9 cellular contexts compared by ENCODE assay signal in the genomic region with DNA sequence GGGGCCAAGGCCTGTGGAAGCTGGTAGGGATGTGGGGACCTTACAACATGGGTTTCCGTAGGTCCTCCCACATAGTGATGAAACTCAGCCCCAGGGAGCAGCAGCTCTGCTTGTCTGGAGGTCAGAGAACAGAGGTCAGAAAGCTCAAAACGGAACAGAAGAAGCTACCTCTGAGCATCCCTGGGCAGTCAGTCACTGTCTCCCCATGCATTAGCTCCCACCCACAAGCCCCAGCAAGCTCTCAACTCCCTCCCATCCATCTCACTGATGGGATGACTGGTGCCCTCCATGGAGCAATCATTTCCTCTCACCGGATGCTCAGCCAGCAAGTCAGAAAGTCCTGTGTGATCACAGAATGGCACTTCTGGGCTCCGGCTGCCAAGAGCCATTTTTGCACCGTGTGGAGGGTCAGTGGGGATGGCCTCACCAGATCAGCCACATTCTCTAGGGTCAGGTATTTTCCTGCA. TPM values are rescaled to one million over a fixed set of nuclear protein-coding genes. Genes with fewer than 3 reads are reported as not detected.
DNase-seq lines count a peak whose midpoint lies in the region; ATAC-seq and TF ChIP-seq lines count a peak whose summit lies in the region.
"Had no signal": no experiment of that assay in that cellular context is flagged by ENCODE, and none has a peak within 500 bp of the region (broad histone marks: within the 10 kb centered on the region; RNA-seq: fewer than 3 reads in every experiment).

No MANE protein-coding gene starts in this region.

- DNase-seq in T-helper 2 cell treated with Interferon-gamma antibody and Interleukin-4, amounts not matched to agents 5 μg/mL and 100 μg/mL, for 36 hours (ENCODE audit: low spot score), result no peak
- no peak for DNase-seq in T-helper 2 cell
- DNase-seq in SJSA1 (ENCODE audit: low read depth in 1 of 2, low spot score in 2 of 2), result no peak
- no peak for DNase-seq in fibroblast of the aortic adventitia (ENCODE audit: low read depth)
- DNase-seq: glutamatergic neuron had no signal

- no peak overlapping the region for H3K4me3 Mint-ChIP-seq in T-helper 2 cell treated with Interferon-gamma antibody and Interleukin-4, amounts not matched to agents 5 μg/mL and 100 μg/mL, for 36 hours

- H3K9me3 ChIP-seq in SJSA1 (replicated peaks) (no peaks in the 10 kb centered on the region), stomach smooth muscle (ENCODE audit: control insufficient read depth in 2 of 2, low read length in 2 of 2) (no peaks in the 10 kb centered on the region)

- H3K4me1 Mint-ChIP-seq in T-helper 2 cell treated with Interferon-gamma antibody and Interleukin-4, amounts not matched to agents 5 μg/mL and 100 μg/mL, for 36 hours (ENCODE audit: low read depth), result peaks cover 5% of the 10 kb centered on the region

- H3K36me3 Mint-ChIP-seq in T-helper 2 cell treated with Interferon-gamma antibody and Interleukin-4, amounts not matched to agents 5 μg/mL and 100 μg/mL, for 36 hours (ENCODE audit: low read depth), result peaks cover 15% of the 10 kb centered on the region

- H3K4me3 ChIP-seq in SJSA1 (no peak overlapping the region), fibroblast of the aortic adventitia (ENCODE audit: low read depth, low read length) (peak overlapping the region; percentile 93), stomach smooth muscle (ENCODE audit: low read length in 2 of 2) (peak overlapping the region in 1 of 2 donors; percentile 100)

- H3K36me3 ChIP-seq in SJSA1, result peaks cover 4% of the 10 kb centered on the region
- peaks cover 22 to 23% of the 10 kb centered on the region in 2 donors for H3K36me3 ChIP-seq in stomach smooth muscle (ENCODE audit: control insufficient read depth in 2 of 2, insufficient read depth in 2 of 2, low read length in 2 of 2)

- H3K27me3 Mint-ChIP-seq in T-helper 2 cell treated with Interferon-gamma antibody and Interleukin-4, amounts not matched to agents 5 μg/mL and 100 μg/mL, for 36 hours (ENCODE audit: low read depth), result no peaks in the 10 kb centered on the region

- H3K4me1 ChIP-seq in SJSA1 (replicated peaks) (peaks cover 26% of the 10 kb centered on the region), stomach smooth muscle (ENCODE audit: control insufficient read depth, insufficient read depth, low read length) (peaks cover 42% of the 10 kb centered on the region)

- peak overlapping the region in 1 of 2 donors; percentile 36 for H3K9ac ChIP-seq in stomach smooth muscle (ENCODE audit: low read length in 2 of 2)

- no peaks in the 10 kb centered on the region for H3K27me3 ChIP-seq in SJSA1 (replicated peaks)
- no peaks in the 10 kb centered on the region for H3K27me3 ChIP-seq in stomach smooth muscle (ENCODE audit: control insufficient read depth in 1 of 2, insufficient read depth in 2 of 2, low read length in 2 of 2)

- peak overlapping the region; percentile 40 for H3K27ac Mint-ChIP-seq in T-helper 2 cell treated with Interferon-gamma antibody and Interleukin-4, amounts not matched to agents 5 μg/mL and 100 μg/mL, for 36 hours

- ATAC-seq in GM18868 (IDR thresholded peaks at IDR 0.05; ENCODE audit: unreplicated experiment), result no peak
- ATAC-seq in HG02678 (IDR thresholded peaks at IDR 0.05; ENCODE audit: unreplicated experiment), result no peak
- ATAC-seq in HG03135 (IDR thresholded peaks at IDR 0.05; ENCODE audit: unreplicated experiment), result no peak

- peak overlapping the region; percentile 43; the same call in 1 of the 2 replicates for H3K27ac ChIP-seq in SJSA1
- H3K27ac ChIP-seq in stomach smooth muscle (ENCODE audit: low read length), result peak overlapping the region; percentile 31

- no peak for TF ChIP-seq CTCF in fibroblast of the aortic adventitia (IDR thresholded peaks at IDR 0.05; ENCODE audit: insufficient read depth, low read length)

- H3K9me3 Mint-ChIP-seq in T-helper 2 cell treated with Interferon-gamma antibody and Interleukin-4, amounts not matched to agents 5 μg/mL and 100 μg/mL, for 36 hours, result no peaks in the 10 kb centered on the region

RNA-seq across cellular contexts. Expression of gene TPP1, which starts 1.9 kb away (rescaled TPM):
- total RNA-seq in SJSA1 (2014; rRNA removed; shearing (Covaris generic)), result 5.9 and 6.8 TPM in 2 replicates
- total RNA-seq in fibroblast of the aortic adventitia (ENCODE audit: low replicate concordance), result 49.3 and 60.2 TPM in 2 replicates

RNA-seq across cellular contexts. Expression of gene TAF10, which starts 5.3 kb away (rescaled TPM):
- total RNA-seq in SJSA1 (2014; rRNA removed; shearing (Covaris generic)), result 25.2 and 35.2 TPM in 2 replicates
- 46.3 and 101 TPM in 2 replicates for total RNA-seq in fibroblast of the aortic adventitia (ENCODE audit: low replicate concordance)

RNA-seq across cellular contexts. Expression of gene ILK, which starts 13.8 kb away (rescaled TPM):
- total RNA-seq in SJSA1 (2014; rRNA removed; shearing (Covaris generic)), result 160 and 180 TPM in 2 replicates
- total RNA-seq in fibroblast of the aortic adventitia (ENCODE audit: low replicate concordance), result 115 and 145 TPM in 2 replicates

RNA-seq across cellular contexts. Expression of gene RRP8, which starts 13.9 kb away (rescaled TPM):
- total RNA-seq in SJSA1 (2014; rRNA removed; shearing (Covaris generic)), result 10.2 and 12.0 TPM in 2 replicates
- total RNA-seq in fibroblast of the aortic adventitia (ENCODE audit: low replicate concordance), result 8.2 and 10.2 TPM in 2 replicates

RNA-seq across cellular contexts. Expression of gene DCHS1, which starts 38.3 kb away (rescaled TPM):
- total RNA-seq in SJSA1 (2014; rRNA removed; shearing (Covaris generic)), result 7.8 and 12.0 TPM in 2 replicates
- 5.2 and 19.0 TPM in 2 replicates for total RNA-seq in fibroblast of the aortic adventitia (ENCODE audit: low replicate concordance)
